In genomic region chr10:71284544-71285179, GRCh38 we compare ENCODE assay signal across 1 cellular context.
TF ChIP-seq lines count a peak whose summit lies in the region.

No MANE protein-coding gene starts in this region.

TF ChIP-seq in SK-N-SH treated with all-trans-retinoic acid at 6 μM for 48 hours, 23 proteins besides CTCF, POLR2A, EP300 and RAD21 (continued from another document):
- no peak for TF ChIP-seq POU6F1 (CRISPR knock-in tag; IDR thresholded peaks at IDR 0.05; ENCODE audit: borderline replicate concordance, low read depth)
- no peak for TF ChIP-seq CREB5 (CRISPR knock-in tag; IDR thresholded peaks at IDR 0.05; ENCODE audit: low read depth)
- no peak for TF ChIP-seq ARNTL (CRISPR knock-in tag; IDR thresholded peaks at IDR 0.05; ENCODE audit: borderline replicate concordance, low read depth)
- no peak for TF ChIP-seq ZC3H10 (CRISPR knock-in tag; IDR thresholded peaks at IDR 0.05)
- TF ChIP-seq ZFP3 (CRISPR knock-in tag; IDR thresholded peaks at IDR 0.05): no peak
- no peak for TF ChIP-seq ZFP30 (CRISPR knock-in tag; IDR thresholded peaks at IDR 0.05)
- no peak for TF ChIP-seq ESRRG (CRISPR knock-in tag; IDR thresholded peaks at IDR 0.05)
- TF ChIP-seq GLIS3 (CRISPR knock-in tag; IDR thresholded peaks at IDR 0.05): no peak
- TF ChIP-seq ISL1 (CRISPR knock-in tag; IDR thresholded peaks at IDR 0.05): no peak
- TF ChIP-seq, protein P1, sequence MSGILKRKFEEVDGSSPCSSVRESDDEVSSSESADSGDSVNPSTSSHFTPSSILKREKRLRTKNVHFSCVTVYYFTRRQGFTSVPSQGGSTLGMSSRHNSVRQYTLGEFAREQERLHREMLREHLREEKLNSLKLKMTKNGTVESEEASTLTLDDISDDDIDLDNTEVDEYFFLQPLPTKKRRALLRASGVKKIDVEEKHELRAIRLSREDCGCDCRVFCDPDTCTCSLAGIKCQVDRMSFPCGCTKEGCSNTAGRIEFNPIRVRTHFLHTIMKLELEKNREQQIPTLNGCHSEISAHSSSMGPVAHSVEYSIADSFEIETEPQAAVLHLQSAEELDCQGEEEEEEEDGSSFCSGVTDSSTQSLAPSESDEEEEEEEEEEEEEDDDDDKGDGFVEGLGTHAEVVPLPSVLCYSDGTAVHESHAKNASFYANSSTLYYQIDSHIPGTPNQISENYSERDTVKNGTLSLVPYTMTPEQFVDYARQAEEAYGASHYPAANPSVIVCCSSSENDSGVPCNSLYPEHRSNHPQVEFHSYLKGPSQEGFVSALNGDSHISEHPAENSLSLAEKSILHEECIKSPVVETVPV (CRISPR knock-in tag; IDR thresholded peaks at IDR 0.05): no peak
